2 cellular contexts compared by ENCODE assay signal in genomic region chr7:140645166-140645565, GRCh38.
TF ChIP-seq lines count a peak whose summit lies in the region.

No MANE protein-coding gene starts in this region.

TF ChIP-seq in HCT116, 20 proteins besides CTCF, POLR2A, EP300 and RAD21:
- TF ChIP-seq REST (IDR thresholded peaks at IDR 0.05; ENCODE audit: low read depth) (no peak), SIN3A (IDR thresholded peaks at IDR 0.05; ENCODE audit: low read depth) (no peak), SP1 (IDR thresholded peaks at IDR 0.05; ENCODE audit: low read depth) (no peak), EZH2phosphoT487 (IDR thresholded peaks at IDR 0.05; ENCODE audit: borderline replicate concordance) (no peak), POLR2AphosphoS5 (IDR thresholded peaks at IDR 0.05; ENCODE audit: low read depth, low read length) (no peak), ZNF274 (IDR thresholded peaks at IDR 0.05; ENCODE audit: low read depth, low read length) (no peak), SRF (IDR thresholded peaks at IDR 0.05; ENCODE audit: low read depth) (no peak), MAX (IDR thresholded peaks at IDR 0.05) (no peak), FOSL1 (IDR thresholded peaks at IDR 0.05; ENCODE audit: low read depth) (no peak), ELF1 (IDR thresholded peaks at IDR 0.05; ENCODE audit: borderline replicate concordance, low read depth) (no peak), ATF3 (IDR thresholded peaks at IDR 0.05) (no peak), CBX3 (IDR thresholded peaks at IDR 0.05; ENCODE audit: low read depth) (no peak), ZBTB33 (IDR thresholded peaks at IDR 0.05; ENCODE audit: extremely low read depth, insufficient replicate concordance, low read length) (no peak), EGR1 (IDR thresholded peaks at IDR 0.05; ENCODE audit: low read depth) (no peak), TCF7L2 (IDR thresholded peaks at IDR 0.05; ENCODE audit: borderline replicate concordance, extremely low read depth, insufficient read depth, insufficient read length) (no peak), CEBPB (IDR thresholded peaks at IDR 0.05; ENCODE audit: low read depth) (no peak), ZFX (IDR thresholded peaks at IDR 0.05) (no peak), YY1 (IDR thresholded peaks at IDR 0.05; ENCODE audit: extremely low read depth, insufficient replicate concordance, low read depth, low read length) (no peak)

TF ChIP-seq in K562, 482 proteins besides CTCF, POLR2A, EP300 and RAD21:
- TF ChIP-seq RCOR1 (IDR thresholded peaks at IDR 0.05; ENCODE audit: borderline replicate concordance in 1 of 2, low read depth in 2 of 2, low read length in 2 of 2) (peak in 1 of 2 experiments; percentile 54; a peak in 1 of 4 replicates), STAG1 (CRISPR knock-in tag; IDR thresholded peaks at IDR 0.05; ENCODE audit: borderline replicate concordance) (0 out of 2 replicates have a peak, but pooled peaks have one; percentile 13), NR3C1 (CRISPR knock-in tag; IDR thresholded peaks at IDR 0.05) (no peak), YY1 (IDR thresholded peaks at IDR 0.05; ENCODE audit: borderline replicate concordance in 1 of 3, control insufficient read depth in 1 of 3, extremely low read depth in 1 of 3, insufficient read depth in 3 of 3, insufficient read length in 1 of 3, insufficient replicate concordance in 2 of 3, low read depth in 1 of 3, low read length in 2 of 3) (peak in 1 of 3 experiments; percentile 14), SMC3 (conservative IDR thresholded peaks at IDR 0.05; ENCODE audit: insufficient read depth, low read depth, low read length) (peak; percentile 68), LARP7 (IDR thresholded peaks at IDR 0.05) (no peak), ZNF253 (CRISPR knock-in tag; conservative IDR thresholded peaks at IDR 0.05) (no peak), CTCFL (IDR thresholded peaks at IDR 0.05; ENCODE audit: borderline replicate concordance, insufficient read depth, low read depth, low read length, poor library complexity, severe bottlenecking) (peak; percentile 75), MITF (IDR thresholded peaks at IDR 0.05) (no peak), ZNF780A (CRISPR knock-in tag; IDR thresholded peaks at IDR 0.05) (no peak), RFX5 (IDR thresholded peaks at IDR 0.05; ENCODE audit: low read depth, low read length) (no peak), DMBX1 (CRISPR knock-in tag; IDR thresholded peaks at IDR 0.05; ENCODE audit: borderline replicate concordance) (no peak), RERE (CRISPR knock-in tag; IDR thresholded peaks at IDR 0.05; ENCODE audit: borderline replicate concordance) (no peak), SIRT6 (IDR thresholded peaks at IDR 0.05; ENCODE audit: low read depth, low read length) (no peak)
